1 cellular context compared by ENCODE assay signal in genomic region chr14:49861581-49861922, GRCh38.
A peak's percentile ranks its signal among the peaks of the same experiment; 100 is the strongest.
TF ChIP-seq lines count a peak whose summit lies in the region.

No MANE protein-coding gene starts in this region.

TF ChIP-seq in GM23338, 12 proteins besides CTCF, POLR2A, EP300 and RAD21 (continued from another document):
- TF ChIP-seq ZNF462 (CRISPR knock-in tag; IDR thresholded peaks at IDR 0.05) (no peak), JUNB (IDR thresholded peaks at IDR 0.05; ENCODE audit: unreplicated experiment) (no peak), ZNF114 (CRISPR knock-in tag; IDR thresholded peaks at IDR 0.05) (no peak), CREB1 (CRISPR knock-in tag; IDR thresholded peaks at IDR 0.05; ENCODE audit: low read depth) (peak; percentile 66), REST (IDR thresholded peaks at IDR 0.05; ENCODE audit: unreplicated experiment) (no peak), EZH2phosphoT487 (IDR thresholded peaks at IDR 0.05; ENCODE audit: unreplicated experiment) (no peak), EZH2 (IDR thresholded peaks at IDR 0.05; ENCODE audit: low read depth, unreplicated experiment) (no peak), ETS1 (IDR thresholded peaks at IDR 0.05) (no peak), STAT1 (IDR thresholded peaks at IDR 0.05; ENCODE audit: unreplicated experiment) (no peak), POLR2AphosphoS5 (IDR thresholded peaks at IDR 0.05; ENCODE audit: low read depth) (0 out of 2 replicates have a peak, but pooled peaks have one; percentile 38)
